ENCODE assay signal across 21 cellular contexts in the genomic region with DNA sequence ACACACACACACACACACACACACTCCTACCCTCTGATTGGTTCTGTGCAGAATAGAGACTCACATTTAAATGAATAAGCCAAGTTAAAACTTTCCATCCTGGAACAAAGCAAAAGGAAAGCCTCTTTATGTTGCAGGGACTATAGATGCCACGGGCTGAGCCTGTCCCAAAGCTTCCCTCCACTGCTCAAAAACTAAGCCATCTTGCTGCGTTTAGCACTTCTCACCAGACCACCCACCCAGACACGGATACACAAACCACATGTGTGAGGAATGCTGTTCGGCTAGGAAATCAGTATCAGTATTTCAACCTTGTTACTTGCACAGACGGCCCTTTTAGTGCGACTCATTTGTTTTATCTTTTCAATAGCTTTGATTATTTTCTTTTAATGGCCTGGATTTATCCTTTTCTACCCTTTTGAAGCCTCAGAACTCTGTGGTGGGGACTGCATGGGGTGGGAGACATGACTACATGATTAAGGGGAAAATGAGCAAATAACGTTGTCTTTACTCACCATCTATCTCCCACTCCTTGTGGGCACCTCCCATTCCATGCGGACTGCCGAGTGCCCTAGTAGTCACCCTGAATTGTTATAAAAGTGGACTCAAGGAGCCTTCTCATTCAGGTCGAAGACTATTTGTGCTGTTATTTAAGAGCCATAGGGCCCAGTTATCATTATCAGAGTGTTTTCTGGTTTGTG.
DNase-seq lines count a peak whose midpoint lies in the region; ATAC-seq and TF ChIP-seq lines count a peak whose summit lies in the region.
"Had no signal": no experiment of that assay in that cellular context is flagged by ENCODE, and none has a peak within 500 bp of the region (broad histone marks: within the 10 kb centered on the region; RNA-seq: fewer than 3 reads in every experiment).

No MANE protein-coding gene starts in this region.

- H3K4me2 ChIP-seq in GM23248 (ENCODE audit: unreplicated experiment) (no peak overlapping the region), osteoblast (ENCODE audit: insufficient read depth, low read length) (peak overlapping the region; percentile 22)

- H3K79me2 ChIP-seq in GM23248 (ENCODE audit: insufficient read depth) (no peaks in the 10 kb centered on the region), osteoblast (ENCODE audit: insufficient read depth, low read length) (no peaks in the 10 kb centered on the region)

- H3F3A ChIP-seq in GM23248 (ENCODE audit: insufficient read depth), result no peaks in the 10 kb centered on the region

- ATAC-seq in activated naive CD8-positive, alpha-beta T cell treated with anti-CD3 and anti-CD28 coated beads, Interleukin-2, amount 50 U/mL, for 24 hours, result peak; percentile 29
- ATAC-seq: left lobe of liver, PC-3 had no signal

- no peaks in the 10 kb centered on the region for H3K27me3 Mint-ChIP-seq in activated naive CD8-positive, alpha-beta T cell treated with anti-CD3 and anti-CD28 coated beads, Interleukin-2, amount 50 U/mL, for 24 hours
- H3K27me3 Mint-ChIP-seq: activated CD4-positive, alpha-beta T cell treated with anti-CD3 and anti-CD28 coated beads, Interleukin-2, amount 10 ng/mL, durations not matched to agents 24 days and 14 days; central memory CD8-positive, alpha-beta T cell; T-cell had no signal

- H3K4me3 ChIP-seq in GM23248 (no peak overlapping the region), osteoblast (ENCODE audit: insufficient read depth, low read length) (no peak overlapping the region)
- H3K4me3 ChIP-seq: HAP-1 had no signal

- no peak overlapping the region for H3K4me3 Mint-ChIP-seq in activated naive CD8-positive, alpha-beta T cell treated with anti-CD3 and anti-CD28 coated beads, Interleukin-2, amount 50 U/mL, for 24 hours
- H3K4me3 Mint-ChIP-seq: activated CD4-positive, alpha-beta T cell treated with anti-CD3 and anti-CD28 coated beads, Interleukin-2, amount 10 ng/mL, durations not matched to agents 24 days and 14 days; central memory CD8-positive, alpha-beta T cell had no signal

- H3K9me2 ChIP-seq in GM23248 (ENCODE audit: insufficient read depth), result no peaks in the 10 kb centered on the region

- H4K20me1 ChIP-seq in GM23248 (ENCODE audit: insufficient read depth) (no peaks in the 10 kb centered on the region), osteoblast (ENCODE audit: insufficient read depth, low read length) (no peaks in the 10 kb centered on the region)

- no peak for TF ChIP-seq CTCF in osteoblast (IDR thresholded peaks at IDR 0.05; ENCODE audit: extremely low read depth, low read depth, low read length)

- peaks cover 25% of the 10 kb centered on the region for H3K4me1 Mint-ChIP-seq in activated naive CD8-positive, alpha-beta T cell treated with anti-CD3 and anti-CD28 coated beads, Interleukin-2, amount 50 U/mL, for 24 hours

- H3K36me3 ChIP-seq in GM23248 (ENCODE audit: low read depth) (no peaks in the 10 kb centered on the region), osteoblast (ENCODE audit: insufficient read depth, low read length) (no peaks in the 10 kb centered on the region)
- H3K36me3 ChIP-seq: HAP-1 had no signal

- H3K9ac ChIP-seq in GM23248, result no peak overlapping the region

- no peak overlapping the region for H3K27ac ChIP-seq in GM23248
- no peak overlapping the region for H3K27ac ChIP-seq in osteoblast (ENCODE audit: low read depth, low read length)

- H3K9me3 Mint-ChIP-seq in activated naive CD8-positive, alpha-beta T cell treated with anti-CD3 and anti-CD28 coated beads, Interleukin-2, amount 50 U/mL, for 24 hours, result peaks cover 6% of the 10 kb centered on the region
- H3K9me3 Mint-ChIP-seq: activated CD4-positive, alpha-beta T cell treated with anti-CD3 and anti-CD28 coated beads, Interleukin-2, amount 10 ng/mL, durations not matched to agents 24 days and 14 days; central memory CD8-positive, alpha-beta T cell had no signal

- peaks cover 4% of the 10 kb centered on the region for H3K36me3 Mint-ChIP-seq in activated naive CD8-positive, alpha-beta T cell treated with anti-CD3 and anti-CD28 coated beads, Interleukin-2, amount 50 U/mL, for 24 hours (ENCODE audit: low read depth)

- no peaks in the 10 kb centered on the region for H3K9me3 ChIP-seq in GM23248 (ENCODE audit: low read depth)
- H3K9me3 ChIP-seq in osteoblast (ENCODE audit: low read depth, low read length), result no peaks in the 10 kb centered on the region
- H3K9me3 ChIP-seq: HAP-1 had no signal

- DNase-seq in GM23248 (peak; percentile 6), iris pigment epithelial cell (ENCODE audit: low read depth) (peak; percentile 18), osteoblast (ENCODE audit: insufficient read length, low spot score, missing footprints) (no peak), SK-N-DZ (ENCODE audit: low spot score) (no peak), nucleus accumbens (lab: John Stamatoyannopoulos, UW) (no peak), ACHN (no peak)
- DNase-seq in activated naive CD8-positive, alpha-beta T cell treated with anti-CD3 and anti-CD28 coated beads, Interleukin-2, amount 50 U/mL, for 24 hours, result no peak
- DNase-seq: activated CD4-positive, alpha-beta T cell treated with anti-CD3 and anti-CD28 coated beads, Interleukin-2, amount 10 ng/mL, durations not matched to agents 24 days and 14 days; DMS 273 treated with DMSO at 0.1 percent for 48 hours; effector CD4-positive, alpha-beta T cell; erythroblast; NCI-H187 treated with DMSO at 0.1 percent for 48 hours; NCI-H226; PC-3; SHP77; stimulated activated CD8-positive, alpha-beta memory T cell treated with anti-CD3 and anti-CD28 coated beads, Interleukin-4, amount 100 ng/mL, for 48 hours; substantia nigra; T-cell had no signal

- H3K27me3 ChIP-seq in GM23248 (replicated peaks; ENCODE audit: insufficient read depth), result 0 out of 2 replicates have a peak, but pooled peaks cover 7% of the 10 kb centered on the region
- H3K27me3 ChIP-seq in osteoblast (ENCODE audit: insufficient read depth, low read length), result peaks cover 4% of the 10 kb centered on the region

- H2AFZ ChIP-seq in GM23248 (no peak overlapping the region; the same call in 1 of the 2 replicates), osteoblast (ENCODE audit: low read length) (peak overlapping the region; percentile 27)

- no peak overlapping the region for H3K27ac Mint-ChIP-seq in activated naive CD8-positive, alpha-beta T cell treated with anti-CD3 and anti-CD28 coated beads, Interleukin-2, amount 50 U/mL, for 24 hours
- H3K27ac Mint-ChIP-seq: activated CD4-positive, alpha-beta T cell treated with anti-CD3 and anti-CD28 coated beads, Interleukin-2, amount 10 ng/mL, durations not matched to agents 24 days and 14 days had no signal

- 27 to 30% methylated on average over 10 of the region's 10 CpGs for WGBS in GM23248 (ENCODE audit: low coverage in 1 of 2, low lambda C conversion rate in 2 of 2, missing lambda C conversion rate in 2 of 2), 2 experiments

- H3K4me1 ChIP-seq in GM23248 (ENCODE audit: insufficient read depth) (0 out of 2 replicates have a peak, but pooled peaks cover 5% of the 10 kb centered on the region), osteoblast (ENCODE audit: insufficient read depth, low read length) (no peaks in the 10 kb centered on the region)

- in situ Hi-C loops in GM23248 (cut with MboI), result no loop called here
- in situ Hi-C loops in ACHN (cut with HindIII; ENCODE audit: low pct_ligation_motif_present, low pct_unique_long_range_greater_than_20kb, low sequenced_read_pairs), result no loop called here

Comparison
In these comparisons a context has a peak if more than half of its experiments do, and no peak if none do; other contexts are left out.
1. DNase-seq: peak in GM23248 (single experiment) and iris pigment epithelial cell (single experiment); none in activated naive CD8-positive, alpha-beta T cell treated with anti-CD3 and anti-CD28 coated beads, Interleukin-2, amount 50 U/mL, for 24 hours (single experiment), osteoblast (single experiment), SK-N-DZ (single experiment), nucleus accumbens (0 of 56) and ACHN (single experiment).